12 cellular contexts compared by ENCODE assay signal in the genomic region with DNA sequence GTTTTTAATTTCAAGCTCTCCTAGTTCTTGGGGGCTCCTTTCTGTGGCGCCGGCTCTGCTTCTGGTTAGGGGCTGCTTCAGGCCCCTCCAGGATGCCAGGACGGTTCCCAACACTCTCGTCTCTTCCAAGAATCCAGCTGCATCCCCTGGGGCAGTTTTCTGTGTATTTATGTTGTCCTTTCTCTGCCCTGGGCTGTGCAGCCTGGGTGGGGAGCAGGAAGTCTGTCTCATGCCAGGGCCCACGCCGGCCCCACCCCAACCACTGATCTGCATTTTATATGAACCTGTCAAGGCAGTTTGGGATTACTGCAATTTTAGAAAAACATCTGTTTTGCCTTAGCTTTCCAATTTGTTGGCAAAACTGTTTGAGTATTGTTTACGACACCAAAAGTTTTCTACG. TPM values are rescaled to one million over a fixed set of nuclear protein-coding genes. Genes with fewer than 3 reads are reported as not detected.
DNase-seq lines count a peak whose midpoint lies in the region; ATAC-seq and TF ChIP-seq lines count a peak whose summit lies in the region.
"Had no signal": no experiment of that assay in that cellular context is flagged by ENCODE, and none has a peak within 500 bp of the region (broad histone marks: within the 10 kb centered on the region; RNA-seq: fewer than 3 reads in every experiment).

No MANE protein-coding gene starts in this region.

- no peaks in the 10 kb centered on the region for H3K9me3 ChIP-seq in sigmoid colon
- H3K9me3 ChIP-seq: testis had no signal

- no peaks in the 10 kb centered on the region for H3K9me3 Mint-ChIP-seq in GM23338
- H3K9me3 Mint-ChIP-seq in dendritic cell treated with granulocyte-macrophage colony-stimulating factor and Interleukin-4, amounts not matched to agents 40 ng/mL and 50 ng/mL, for 4 days = no peaks in the 10 kb centered on the region
- H3K9me3 Mint-ChIP-seq: activated T-helper 17 cell treated with anti-CD3 and anti-CD28 coated beads, Interleukin-2, amount 50 U/mL, for 72 hours had no signal

- 73 to 81% methylated on average over 8 of the region's 8 CpGs for WGBS in sigmoid colon, 2 donors

- H3K4me1 ChIP-seq in GM23338 (ENCODE audit: insufficient read depth) (no peaks in the 10 kb centered on the region), sigmoid colon (peaks cover 0 to 28% (median 13%) of the 10 kb centered on the region in 4 donors)

- H3K27ac ChIP-seq in GM23338 (ENCODE audit: low read depth) (no peak overlapping the region), sigmoid colon (peak overlapping the region in 2 of 4 donors; percentile 43 to 51)
- H3K27ac ChIP-seq: HL-60 had no signal

- H3K27me3 ChIP-seq in GM23338 (ENCODE audit: insufficient read depth) (no peaks in the 10 kb centered on the region), sigmoid colon (no peaks in the 10 kb centered on the region)
- H3K27me3 ChIP-seq: testis had no signal

- no peak overlapping the region for H3K4me3 Mint-ChIP-seq in GM23338
- no peak overlapping the region for H3K4me3 Mint-ChIP-seq in dendritic cell treated with granulocyte-macrophage colony-stimulating factor and Interleukin-4, amounts not matched to agents 40 ng/mL and 50 ng/mL, for 4 days
- H3K4me3 Mint-ChIP-seq: activated T-helper 17 cell treated with anti-CD3 and anti-CD28 coated beads, Interleukin-2, amount 50 U/mL, for 72 hours; naive thymus-derived CD4-positive, alpha-beta T cell had no signal

- H3K4me3 ChIP-seq in GM23338 (no peak overlapping the region), sigmoid colon (no peak overlapping the region)
- H3K4me3 ChIP-seq: testis had no signal

- TF ChIP-seq CTCF in GM23338 (conservative IDR thresholded peaks at IDR 0.05; ENCODE audit: low read depth in 2 of 2) (no peak), sigmoid colon (IDR thresholded peaks at IDR 0.05) (no peak)

- ATAC-seq in GM23338 = no peak
- ATAC-seq: activated T-helper 17 cell treated with anti-CD3 and anti-CD28 coated beads, Interleukin-2, amount 50 U/mL, for 72 hours; esophagus mucosa had no signal

- no peak for TF ChIP-seq EP300 in sigmoid colon (IDR thresholded peaks at IDR 0.05)

- H3K27me3 Mint-ChIP-seq in GM23338 (ENCODE audit: insufficient read depth, low read depth, poor library complexity) = peaks cover 4% of the 10 kb centered on the region
- no peaks in the 10 kb centered on the region for H3K27me3 Mint-ChIP-seq in dendritic cell treated with granulocyte-macrophage colony-stimulating factor and Interleukin-4, amounts not matched to agents 40 ng/mL and 50 ng/mL, for 4 days
- H3K27me3 Mint-ChIP-seq: activated T-helper 17 cell treated with anti-CD3 and anti-CD28 coated beads, Interleukin-2, amount 50 U/mL, for 72 hours; naive thymus-derived CD4-positive, alpha-beta T cell had no signal

- H3K36me3 Mint-ChIP-seq in GM23338 (ENCODE audit: low read depth) = peaks cover 72% of the 10 kb centered on the region
- H3K36me3 Mint-ChIP-seq in dendritic cell treated with granulocyte-macrophage colony-stimulating factor and Interleukin-4, amounts not matched to agents 40 ng/mL and 50 ng/mL, for 4 days (ENCODE audit: low read depth) = peaks cover 100% of the 10 kb centered on the region

- no peaks in the 10 kb centered on the region for H3K9me2 ChIP-seq in GM23338 (ENCODE audit: insufficient read depth)

- no peak overlapping the region for H2AFZ ChIP-seq in GM23338

- peaks cover 11% of the 10 kb centered on the region; the same call in 1 of the 2 replicates for H3K79me2 ChIP-seq in GM23338 (replicated peaks; ENCODE audit: insufficient read depth)

- no peak for TF ChIP-seq POLR2A in sigmoid colon (IDR thresholded peaks at IDR 0.05)

- no peak overlapping the region for H3K4me2 ChIP-seq in GM23338

- DNase-seq in GM23338 (ENCODE audit: low spot score) = peak; percentile 0
- peak; percentile 52 for DNase-seq in hepatic stellate cell (ENCODE audit: low spot score)
- DNase-seq in sigmoid colon = peak; percentile 80
- DNase-seq in NCI-H524 treated with DMSO at 0.1 percent for 48 hours (lab: John Stamatoyannopoulos, UW) = no peak
- DNase-seq in stimulated activated naive CD4-positive, alpha-beta T cell (lab: John Stamatoyannopoulos, UW) = no peak
- DNase-seq in LoVo (ENCODE audit: low spot score) = no peak
- DNase-seq: naive thymus-derived CD4-positive, alpha-beta T cell had no signal

- H3F3A ChIP-seq in GM23338 (replicated peaks; ENCODE audit: low read depth) = no peaks in the 10 kb centered on the region

- intact Hi-C loops in dendritic cell treated with granulocyte-macrophage colony-stimulating factor and Interleukin-4, amounts not matched to agents 40 ng/mL and 50 ng/mL, for 4 days (cut with micrococcal nuclease) = no loop called here
- intact Hi-C loops in sigmoid colon (cut with DNase I) = no loop called here

- H3K36me3 ChIP-seq in GM23338 (ENCODE audit: insufficient read depth) (no peaks in the 10 kb centered on the region), sigmoid colon (peaks cover 0 to 94% (median 57%) of the 10 kb centered on the region in 4 donors)

- H3K27ac Mint-ChIP-seq in GM23338 = no peak overlapping the region
- H3K27ac Mint-ChIP-seq in dendritic cell treated with granulocyte-macrophage colony-stimulating factor and Interleukin-4, amounts not matched to agents 40 ng/mL and 50 ng/mL, for 4 days = peak overlapping the region; percentile 41
- H3K27ac Mint-ChIP-seq: activated T-helper 17 cell treated with anti-CD3 and anti-CD28 coated beads, Interleukin-2, amount 50 U/mL, for 72 hours had no signal

- no peaks in the 10 kb centered on the region for H3K4me1 Mint-ChIP-seq in GM23338
- H3K4me1 Mint-ChIP-seq in dendritic cell treated with granulocyte-macrophage colony-stimulating factor and Interleukin-4, amounts not matched to agents 40 ng/mL and 50 ng/mL, for 4 days (ENCODE audit: low read depth) = peaks cover 27% of the 10 kb centered on the region
- H3K4me1 Mint-ChIP-seq: activated T-helper 17 cell treated with anti-CD3 and anti-CD28 coated beads, Interleukin-2, amount 50 U/mL, for 72 hours had no signal

- peaks cover 11% of the 10 kb centered on the region for H4K20me1 ChIP-seq in GM23338 (replicated peaks; ENCODE audit: insufficient read depth)

TF ChIP-seq in GM23338, 12 proteins besides CTCF, POLR2A, EP300 and RAD21 (continues in another document):
- TF ChIP-seq EZH2phosphoT487 (IDR thresholded peaks at IDR 0.05; ENCODE audit: unreplicated experiment) (no peak), JUNB (IDR thresholded peaks at IDR 0.05; ENCODE audit: unreplicated experiment) (no peak), CREB1 (CRISPR knock-in tag; IDR thresholded peaks at IDR 0.05; ENCODE audit: low read depth) (no peak), ZNF331 (CRISPR knock-in tag; IDR thresholded peaks at IDR 0.05; ENCODE audit: low read depth) (no peak)

RNA-seq across cellular contexts. Expression of gene CTBP1, which starts 14.6 kb away (rescaled TPM):
- 125 and 192 TPM in 2 replicates for total RNA-seq in GM23338 (2014; rRNA removed; shearing (Covaris generic))
- 74.0 and 89.2 TPM in 2 replicates for polyA plus RNA-seq in GM23338 (2016; fragmentation: Nextera tagmentation; extraction: Ambion mirVana)
- total RNA-seq in sigmoid colon = 100 to 1,000 TPM in 3 of 4 donors, 10 to 100 TPM in 1; 98.9 to 160 (median 129) TPM
- polyA plus RNA-seq in sigmoid colon = 100 to 1,000 TPM in 1 of 3 donors, 10 to 100 TPM in 2; 67.9 to 162 (median 71.4) TPM

RNA-seq across cellular contexts. Expression of gene MAEA, which starts 55.4 kb away (rescaled TPM):
- total RNA-seq in GM23338 (2014; rRNA removed; shearing (Covaris generic)) = 99.0 and 120 TPM in 2 replicates
- polyA plus RNA-seq in GM23338 (2016; fragmentation: Nextera tagmentation; extraction: Ambion mirVana) = 48.3 and 49.8 TPM in 2 replicates
- 10 to 100 TPM; 44.2 to 56.2 (median 49.6) TPM for total RNA-seq in sigmoid colon
- 10 to 100 TPM; 51.1 to 89.8 (median 80.0) TPM for polyA plus RNA-seq in sigmoid colon

Comparison
In these comparisons a context has a peak if more than half of its experiments do, and no peak if none do; other contexts are left out.
1. DNase-seq: peak in GM23338 (single experiment), hepatic stellate cell (single experiment) and sigmoid colon (single experiment); none in NCI-H524 treated with DMSO at 0.1 percent for 48 hours (single experiment), stimulated activated naive CD4-positive, alpha-beta T cell (0 of 6) and LoVo (single experiment).